Comparison of ENCODE assay signal across 8 cellular contexts in genomic region chr9:136866898-136867421, GRCh38. TPM values are rescaled to one million over a fixed set of nuclear protein-coding genes. Genes with fewer than 3 reads are reported as not detected.
DNase-seq lines count a peak whose midpoint lies in the region; ATAC-seq, FAIRE-seq and TF ChIP-seq lines count a peak whose summit lies in the region.
"Not testable (repeated sequence)": the region's sequence is repeated elsewhere in the genome, so short reads cannot be mapped to it uniquely, and the experiment has no call there.

No MANE protein-coding gene starts in this region.

- not testable (repeated sequence) for ATAC-seq in A549; GM23338; Panc1; activated T-helper 17 cell treated with anti-CD3 and anti-CD28 coated beads, Interleukin-2, amount 50 U/mL, for 72 hours (replicated peaks); natural killer cell

- H3F3A ChIP-seq in GM23338 (replicated peaks; ENCODE audit: low read depth), result not testable (repeated sequence)

- not testable (repeated sequence) for H3K9me2 ChIP-seq in GM23338 (ENCODE audit: insufficient read depth); hepatocyte (replicated peaks; ENCODE audit: insufficient read depth)

- H3K4me2 ChIP-seq in A549, result peak overlapping the region; percentile 97
- peak overlapping the region; percentile 57; the same call in 1 of the 2 replicates for H3K4me2 ChIP-seq in GM23338
- H3K4me2 ChIP-seq in hepatocyte, result peak overlapping the region; percentile 90

- not testable (repeated sequence) for H2AFZ ChIP-seq in GM23338
- peak overlapping the region; percentile 36 for H2AFZ ChIP-seq in hepatocyte

- H3K4me3 ChIP-seq in A549 (peak overlapping the region; percentile 91), GM23338 (peak overlapping the region; percentile 88; the same call in 1 of the 2 replicates), Panc1 (ENCODE audit: low read depth in 2 of 2, low read length in 2 of 2) (peak overlapping the region; percentile 47 to 62), dorsolateral prefrontal cortex (peak overlapping the region; percentile 40 to 97 (median 82)), hepatocyte (peak overlapping the region; percentile 58), spleen (peak overlapping the region; percentile 35 to 89 (median 80))

- H3K36me3 ChIP-seq in GM23338 (ENCODE audit: insufficient read depth) (peaks cover 13% of the 10 kb centered on the region), spleen (peaks cover 0 to 29% (median 22%) of the 10 kb centered on the region in 6 donors)
- H3K36me3 ChIP-seq in Panc1 (ENCODE audit: control insufficient read depth, insufficient read depth, low read length); hepatocyte (replicated peaks; ENCODE audit: insufficient read depth, low read depth): not testable (repeated sequence)

- H3K36me3 Mint-ChIP-seq in GM23338 (ENCODE audit: low read depth), result peaks cover 61% of the 10 kb centered on the region
- H3K36me3 Mint-ChIP-seq in activated T-helper 17 cell treated with anti-CD3 and anti-CD28 coated beads, Interleukin-2, amount 50 U/mL, for 72 hours (ENCODE audit: low read depth), result peaks cover 33% of the 10 kb centered on the region
- not testable (repeated sequence) for H3K36me3 Mint-ChIP-seq in natural killer cell

- H3K27ac ChIP-seq in A549 (peak overlapping the region; percentile 89 to 99), dorsolateral prefrontal cortex (peak overlapping the region in 39 of 59 donors; percentile 16 to 93 (median 78)), hepatocyte (peak overlapping the region; percentile 79), spleen (peak overlapping the region; percentile 81 to 95 (median 92))
- H3K27ac ChIP-seq in GM23338 (ENCODE audit: low read depth); Panc1 (ENCODE audit: low read length): not testable (repeated sequence)

- CTCF ChIA-PET in A549 (lab: Yijun Ruan, JAX); Panc1 (lab: Charles Lee): not testable (repeated sequence)

- TF ChIP-seq CTCF in A549 (IDR thresholded peaks at IDR 0.05); GM23338 (conservative IDR thresholded peaks at IDR 0.05; ENCODE audit: low read depth in 2 of 2); Panc1 (IDR thresholded peaks at IDR 0.05); dorsolateral prefrontal cortex (IDR thresholded peaks at IDR 0.05 in 54 of 56, conservative IDR thresholded peaks at IDR 0.05 in 2 of 56; ENCODE audit: low read depth in 1 of 56, partially characterized antibody in 56 of 56); hepatocyte (IDR thresholded peaks at IDR 0.05; ENCODE audit: poor library complexity); natural killer cell (IDR thresholded peaks at IDR 0.05); spleen (IDR thresholded peaks at IDR 0.05 in 8 of 11, conservative IDR thresholded peaks at IDR 0.05 in 3 of 11): not testable (repeated sequence)

- FAIRE-seq in A549 (lab: Jason Lieb, UNC), result not testable (repeated sequence)

- TF ChIP-seq EP300 in A549 (IDR thresholded peaks at IDR 0.05), result not testable (repeated sequence)

- H3K4me1 Mint-ChIP-seq in GM23338; activated T-helper 17 cell treated with anti-CD3 and anti-CD28 coated beads, Interleukin-2, amount 50 U/mL, for 72 hours: not testable (repeated sequence)
- peaks cover 12 to 16% of the 10 kb centered on the region in 2 donors for H3K4me1 Mint-ChIP-seq in natural killer cell

- not testable (repeated sequence) for BruUV-seq in Panc1 (replicated peaks; lab: Mats Ljungman, UMichigan)

- POLR2A ChIA-PET in A549 (lab: Yijun Ruan, JAX); Panc1 (lab: Charles Lee): not testable (repeated sequence)

- in situ Hi-C loops in Panc1 (cut with HindIII; ENCODE audit: low pct_unique_long_range_greater_than_20kb, low sequenced_read_pairs), result not testable (repeated sequence)

- peaks cover 33% of the 10 kb centered on the region for H3K9me3 ChIP-seq in A549
- not testable (repeated sequence) for H3K9me3 ChIP-seq in Panc1 (ENCODE audit: control insufficient read depth, insufficient read depth, low read depth, low read length); hepatocyte (ENCODE audit: low read depth); spleen

- intact Hi-C loops in Panc1 (cut with micrococcal nuclease; ENCODE audit: unreplicated experiment); spleen (cut with DNase I; ENCODE audit: low total_unique reads): not testable (repeated sequence)
- intact Hi-C loops in dorsolateral prefrontal cortex (cut with DNase I), result loop anchor here in 1 of 2 donors (2.0 kb wide), 1 partner anchor 20 kb away; the partner anchor contains the start of gene TRAF2
- intact Hi-C loops in natural killer cell (cut with micrococcal nuclease), result loop anchor here (1.0 kb wide), 1 partner anchor 15 kb away; no protein-coding TSS in a partner anchor

- peaks cover 20% of the 10 kb centered on the region for H3K27me3 Mint-ChIP-seq in GM23338 (ENCODE audit: insufficient read depth, low read depth, poor library complexity)
- H3K27me3 Mint-ChIP-seq in activated T-helper 17 cell treated with anti-CD3 and anti-CD28 coated beads, Interleukin-2, amount 50 U/mL, for 72 hours; natural killer cell (ENCODE audit: low read depth in 2 of 2): not testable (repeated sequence)

- H3K4me1 ChIP-seq in A549, result peaks cover 21% of the 10 kb centered on the region
- not testable (repeated sequence) for H3K4me1 ChIP-seq in GM23338 (ENCODE audit: insufficient read depth); Panc1 (ENCODE audit: control insufficient read depth, insufficient read depth, low read length)
- H3K4me1 ChIP-seq in hepatocyte (ENCODE audit: insufficient read depth), result peaks cover 12% of the 10 kb centered on the region
- H3K4me1 ChIP-seq in spleen, result peaks cover 16 to 47% (median 24%) of the 10 kb centered on the region in 6 donors

- H3K27ac Mint-ChIP-seq in GM23338; activated T-helper 17 cell treated with anti-CD3 and anti-CD28 coated beads, Interleukin-2, amount 50 U/mL, for 72 hours: not testable (repeated sequence)
- H3K27ac Mint-ChIP-seq in natural killer cell, result peak overlapping the region; percentile 84 to 88

- DNase-seq in A549 (ENCODE audit: low read depth in 1 of 2, low spot score in 1 of 2); GM23338 (ENCODE audit: low spot score); Panc1 (ENCODE audit: low read depth, low spot score); dorsolateral prefrontal cortex; hepatocyte (ENCODE audit: low spot score); natural killer cell; spleen: not testable (repeated sequence)

- WGBS in A549 (ENCODE audit: missing lambda C conversion rate), result 85% methylated on average over 29 of the region's 29 CpGs
- 92% methylated on average over 29 of the region's 29 CpGs for WGBS in hepatocyte (ENCODE audit: low lambda C conversion rate, missing lambda C conversion rate)
- 74 to 88% (median 82%) methylated on average over 29 of the region's 29 CpGs for WGBS in spleen, 5 donors

- H3K4me3 Mint-ChIP-seq in GM23338 (peak overlapping the region; percentile 58; the same call in 2 of the 3 replicates), natural killer cell (peak overlapping the region; percentile 84)
- peak overlapping the region; percentile 85 for H3K4me3 Mint-ChIP-seq in activated T-helper 17 cell treated with anti-CD3 and anti-CD28 coated beads, Interleukin-2, amount 50 U/mL, for 72 hours

- not testable (repeated sequence) for H3K27me3 ChIP-seq in GM23338 (ENCODE audit: insufficient read depth); Panc1 (ENCODE audit: control insufficient read depth, insufficient read depth, low read length); dorsolateral prefrontal cortex; hepatocyte; spleen (replicated peaks in 1 of 7)

- H3K79me2 ChIP-seq in GM23338 (replicated peaks; ENCODE audit: insufficient read depth), result peaks cover 21% of the 10 kb centered on the region
- peaks cover 40% of the 10 kb centered on the region for H3K79me2 ChIP-seq in hepatocyte

- H3K9me3 Mint-ChIP-seq in GM23338, result peaks cover 47% of the 10 kb centered on the region
- not testable (repeated sequence) for H3K9me3 Mint-ChIP-seq in activated T-helper 17 cell treated with anti-CD3 and anti-CD28 coated beads, Interleukin-2, amount 50 U/mL, for 72 hours; natural killer cell

- H4K20me1 ChIP-seq in GM23338 (replicated peaks; ENCODE audit: insufficient read depth) (peaks cover 16% of the 10 kb centered on the region), hepatocyte (ENCODE audit: insufficient read depth, poor library complexity, severe bottlenecking) (peaks cover 14% of the 10 kb centered on the region)

- not testable (repeated sequence) for TF ChIP-seq POLR2A in A549 (IDR thresholded peaks at IDR 0.05; ENCODE audit: low read length); spleen (IDR thresholded peaks at IDR 0.05)

- TF ChIP-seq RAD21 in A549 (conservative IDR thresholded peaks at IDR 0.05 in 1 of 2, IDR thresholded peaks at IDR 0.05 in 1 of 2), result not testable (repeated sequence)

RNA-seq across cellular contexts. Expression of gene EDF1, which starts 0.9 kb away (rescaled TPM):
- 284 and 464 TPM in 2 replicates for polyA plus RNA-seq in A549 (2011; rRNA removed)
- 581 and 858 TPM in 2 replicates for polyA plus RNA-seq in A549 (2012; cell fraction: cytosol; rRNA removed)
- polyA plus RNA-seq in A549 (2012; cell fraction: nucleus; rRNA removed), result 426 and 433 TPM in 2 replicates
- 472 to 560 TPM (median 477 TPM) in 3 replicates for polyA plus RNA-seq in A549 (2017; fragmentation: RNase III; extraction: RNeasy Plus Mini Kit Qiagen cat#74134 plus additional on column Dnase treatment)
- 105 and 129 TPM in 2 replicates for polyA minus RNA-seq in A549 (2011; rRNA and poly(A)+ RNA removed)
- 273 and 326 TPM in 2 replicates for total RNA-seq in GM23338 (2014; rRNA removed; shearing (Covaris generic))
- 793 and 860 TPM in 2 replicates for polyA plus RNA-seq in GM23338 (2016; fragmentation: Nextera tagmentation; extraction: Ambion mirVana)
- 270 TPM for total RNA-seq in Panc1 (2021; ENCODE audit: unreplicated experiment)
- polyA plus RNA-seq in Panc1 (2012; ENCODE audit: insufficient read length), result 595 TPM
- total RNA-seq in activated T-helper 17 cell treated with anti-CD3 and anti-CD28 coated beads, Interleukin-2, amount 50 U/mL, for 72 hours, result 100 to 1,000 TPM; 221 to 265 TPM
- 100 to 1,000 TPM; 145 to 331 (median 249) TPM for total RNA-seq in dorsolateral prefrontal cortex
- 318 and 372 TPM in 2 replicates for total RNA-seq in hepatocyte
- 508 and 568 TPM in 2 replicates for polyA plus RNA-seq in hepatocyte
- 100 to 1,000 TPM; 208 to 255 (median 227) TPM for total RNA-seq in natural killer cell
- total RNA-seq in spleen, result 100 to 1,000 TPM; 184 to 241 (median 225) TPM
- 100 to 1,000 TPM; 347 to 462 (median 441) TPM for polyA plus RNA-seq in spleen

RNA-seq across cellular contexts. Expression of gene MAMDC4, which starts 14.8 kb away (rescaled TPM):
- polyA plus RNA-seq in A549 (2011; rRNA removed) (1.3 and 1.5 TPM in 2 replicates), A549 (2017; fragmentation: RNase III; extraction: RNeasy Plus Mini Kit Qiagen cat#74134 plus additional on column Dnase treatment) (7.3 to 9.1 TPM (median 7.6 TPM) in 3 replicates), GM23338 (2016; fragmentation: Nextera tagmentation; extraction: Ambion mirVana) (1.7 and 2.7 TPM in 2 replicates), hepatocyte (12.7 and 16.9 TPM in 2 replicates), spleen (10 to 100 TPM in 2 of 3 donors, 1 to 10 TPM in 1; 4.9 to 32.0 (median 12.7) TPM)
- 4.3 and 6.0 TPM in 2 replicates for polyA plus RNA-seq in A549 (2012; cell fraction: cytosol; rRNA removed)
- 61.0 and 92.6 TPM in 2 replicates for polyA plus RNA-seq in A549 (2012; cell fraction: nucleus; rRNA removed)
- polyA minus RNA-seq in A549 (2011; rRNA and poly(A)+ RNA removed), result 0.50 and 0.68 TPM in 2 replicates
- total RNA-seq in GM23338 (2014; rRNA removed; shearing (Covaris generic)), result 4.1 and 6.8 TPM in 2 replicates
- total RNA-seq in Panc1 (2021; ENCODE audit: unreplicated experiment) (6.3 TPM), dorsolateral prefrontal cortex (10 to 100 TPM in 28 of 120 experiments, 1 to 10 TPM in 92; 2.7 to 18.6 (median 7.0) TPM), hepatocyte (7.9 and 8.5 TPM in 2 replicates), natural killer cell (1 to 10 TPM; 4.6 to 6.5 (median 5.8) TPM), spleen (10 to 100 TPM in 5 of 7 donors, 1 to 10 TPM in 2; 5.4 to 20.8 (median 11.3) TPM)
- 7.1 TPM for polyA plus RNA-seq in Panc1 (2012; ENCODE audit: insufficient read length)
- total RNA-seq in activated T-helper 17 cell treated with anti-CD3 and anti-CD28 coated beads, Interleukin-2, amount 50 U/mL, for 72 hours, result 10 to 100 TPM; 18.6 to 27.4 TPM

RNA-seq across cellular contexts. Expression of gene PHPT1, which starts 17.8 kb away (rescaled TPM):
- polyA plus RNA-seq in A549 (2011; rRNA removed), result 104 and 123 TPM in 2 replicates
- 510 and 515 TPM in 2 replicates for polyA plus RNA-seq in A549 (2012; cell fraction: cytosol; rRNA removed)
- polyA plus RNA-seq in A549 (2012; cell fraction: nucleus; rRNA removed), result 329 and 453 TPM in 2 replicates
- 234 to 261 TPM (median 239 TPM) in 3 replicates for polyA plus RNA-seq in A549 (2017; fragmentation: RNase III; extraction: RNeasy Plus Mini Kit Qiagen cat#74134 plus additional on column Dnase treatment)
- polyA minus RNA-seq in A549 (2011; rRNA and poly(A)+ RNA removed), result 34.7 and 36.2 TPM in 2 replicates
- total RNA-seq in GM23338 (2014; rRNA removed; shearing (Covaris generic)), result 67.1 and 86.2 TPM in 2 replicates
- polyA plus RNA-seq in GM23338 (2016; fragmentation: Nextera tagmentation; extraction: Ambion mirVana), result 437 and 509 TPM in 2 replicates
- total RNA-seq in Panc1 (2021; ENCODE audit: unreplicated experiment), result 204 TPM
- polyA plus RNA-seq in Panc1 (2012; ENCODE audit: insufficient read length), result 307 TPM
- total RNA-seq in activated T-helper 17 cell treated with anti-CD3 and anti-CD28 coated beads, Interleukin-2, amount 50 U/mL, for 72 hours, result 100 to 1,000 TPM; 138 to 194 TPM
- 100 to 1,000 TPM in 65 of 120 experiments, 10 to 100 TPM in 55; 68.1 to 140 (median 101) TPM for total RNA-seq in dorsolateral prefrontal cortex
- total RNA-seq in hepatocyte, result 101 and 111 TPM in 2 replicates
- 384 and 390 TPM in 2 replicates for polyA plus RNA-seq in hepatocyte
- total RNA-seq in natural killer cell, result 10 to 100 TPM; 63.5 to 69.8 (median 67.7) TPM
- total RNA-seq in spleen, result 10 to 100 TPM; 32.3 to 71.0 (median 63.3) TPM
- 100 to 1,000 TPM in 2 of 3 donors, 10 to 100 TPM in 1; 95.9 to 117 (median 106) TPM for polyA plus RNA-seq in spleen

RNA-seq across cellular contexts. Expression of gene TRAF2, which starts 19.4 kb away (rescaled TPM):
- polyA plus RNA-seq in A549 (2011; rRNA removed) (23.8 and 24.5 TPM in 2 replicates), A549 (2017; fragmentation: RNase III; extraction: RNeasy Plus Mini Kit Qiagen cat#74134 plus additional on column Dnase treatment) (36.4 to 49.4 TPM (median 39.5 TPM) in 3 replicates), GM23338 (2016; fragmentation: Nextera tagmentation; extraction: Ambion mirVana) (24.8 and 25.4 TPM in 2 replicates), hepatocyte (12.4 and 12.6 TPM in 2 replicates), spleen (10 to 100 TPM; 13.6 to 23.1 (median 19.6) TPM)
- polyA plus RNA-seq in A549 (2012; cell fraction: cytosol; rRNA removed), result 76.3 and 84.0 TPM in 2 replicates
- polyA plus RNA-seq in A549 (2012; cell fraction: nucleus; rRNA removed), result 180 and 185 TPM in 2 replicates
- polyA minus RNA-seq in A549 (2011; rRNA and poly(A)+ RNA removed), result 32.0 and 36.0 TPM in 2 replicates
- total RNA-seq in GM23338 (2014; rRNA removed; shearing (Covaris generic)), result 31.5 and 39.9 TPM in 2 replicates
- total RNA-seq in Panc1 (2021; ENCODE audit: unreplicated experiment) (48.7 TPM), dorsolateral prefrontal cortex (10 to 100 TPM; 11.1 to 47.8 (median 17.7) TPM), hepatocyte (7.6 TPM in 2 replicates), natural killer cell (10 to 100 TPM; 17.4 to 35.5 (median 25.0) TPM), spleen (10 to 100 TPM; 14.9 to 49.7 (median 29.6) TPM)
- 43.7 TPM for polyA plus RNA-seq in Panc1 (2012; ENCODE audit: insufficient read length)
- total RNA-seq in activated T-helper 17 cell treated with anti-CD3 and anti-CD28 coated beads, Interleukin-2, amount 50 U/mL, for 72 hours, result 10 to 100 TPM; 54.4 to 56.8 TPM

RNA-seq across cellular contexts. Expression of gene AJM1, which starts 24.7 kb away (rescaled TPM):
- 0.75 and 0.76 TPM in 2 replicates for polyA plus RNA-seq in A549 (2011; rRNA removed)
- polyA plus RNA-seq in A549 (2012; cell fraction: cytosol; rRNA removed), result 1.8 and 2.4 TPM in 2 replicates
- polyA plus RNA-seq in A549 (2012; cell fraction: nucleus; rRNA removed), result 7.0 and 10.6 TPM in 2 replicates
- polyA plus RNA-seq in A549 (2017; fragmentation: RNase III; extraction: RNeasy Plus Mini Kit Qiagen cat#74134 plus additional on column Dnase treatment), result 3.0 to 3.6 TPM (median 3.2 TPM) in 3 replicates
- polyA minus RNA-seq in A549 (2011; rRNA and poly(A)+ RNA removed), result 0.37 and 0.44 TPM in 2 replicates
- 0.12 and 0.49 TPM in 2 replicates for total RNA-seq in GM23338 (2014; rRNA removed; shearing (Covaris generic))
- 0.28 and 0.36 TPM in 2 replicates for polyA plus RNA-seq in GM23338 (2016; fragmentation: Nextera tagmentation; extraction: Ambion mirVana)
- total RNA-seq in Panc1 (2021; ENCODE audit: unreplicated experiment), result 7.2 TPM
- 11.9 TPM for polyA plus RNA-seq in Panc1 (2012; ENCODE audit: insufficient read length)
- total RNA-seq in activated T-helper 17 cell treated with anti-CD3 and anti-CD28 coated beads, Interleukin-2, amount 50 U/mL, for 72 hours, result 10 to 100 TPM in 1 of 2 donors, 1 to 10 TPM in 1; 4.3 to 12.9 TPM
- 10 to 100 TPM; 22.9 to 89.8 (median 47.9) TPM for total RNA-seq in dorsolateral prefrontal cortex
- total RNA-seq in hepatocyte, result 2.0 and 3.0 TPM in 2 replicates
- polyA plus RNA-seq in hepatocyte, result 7.2 and 7.7 TPM in 2 replicates
- 10 to 100 TPM; 26.6 to 35.6 (median 31.5) TPM for total RNA-seq in natural killer cell
- total RNA-seq in spleen, result 10 to 100 TPM in 1 of 7 donors, 1 to 10 TPM in 6; 3.3 to 13.1 (median 6.3) TPM
- polyA plus RNA-seq in spleen, result 1 to 10 TPM in 2 of 3 donors, under 1 TPM in 1; 0.91 to 3.9 (median 1.0) TPM
